In the genomic region with DNA sequence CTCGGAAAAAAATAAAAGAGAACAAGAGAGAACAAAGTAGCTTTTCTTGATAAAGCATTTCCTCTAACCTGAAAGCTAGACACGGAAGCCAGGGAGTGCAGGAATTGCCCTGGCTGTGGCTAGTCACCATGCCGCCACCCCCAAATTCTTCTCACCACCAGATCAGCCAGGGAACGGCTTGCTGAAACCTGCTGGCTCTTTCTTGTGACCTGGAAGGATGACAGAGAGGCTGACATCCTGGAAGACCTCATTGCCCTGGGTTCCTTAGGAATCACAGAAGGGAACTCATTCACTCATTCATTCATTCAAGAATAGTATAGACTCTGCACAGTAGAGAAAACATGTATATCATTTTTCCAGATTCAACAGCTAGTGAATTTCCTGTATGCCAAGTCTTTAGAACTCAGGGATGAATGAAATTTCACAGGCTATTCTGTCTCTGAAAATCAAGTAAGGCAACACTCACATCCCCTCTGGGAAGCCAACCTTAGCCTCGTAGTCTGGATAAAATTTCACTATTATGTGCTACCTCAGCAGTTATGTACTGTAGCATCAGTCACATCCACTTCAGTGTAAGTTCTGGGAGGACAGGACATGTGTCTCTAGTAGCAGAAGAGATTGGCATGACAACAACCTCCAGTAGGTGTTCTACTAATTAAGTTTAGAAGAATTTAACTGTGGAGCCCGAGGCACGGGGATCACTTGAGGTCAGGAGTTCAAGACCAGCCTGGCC, we compare ENCODE assay signal across 11 cellular contexts. TPM values are rescaled to one million over a fixed set of nuclear protein-coding genes. Genes with fewer than 3 reads are reported as not detected.
DNase-seq lines count a peak whose midpoint lies in the region; ATAC-seq and TF ChIP-seq lines count a peak whose summit lies in the region.
"Had no signal": no experiment of that assay in that cellular context is flagged by ENCODE, and none has a peak within 500 bp of the region (broad histone marks: within the 10 kb centered on the region; RNA-seq: fewer than 3 reads in every experiment).

No MANE protein-coding gene starts in this region.

- 59% methylated on average over 7 of the region's 7 CpGs for WGBS in thymus

- no peaks in the 10 kb centered on the region for H3K9me3 Mint-ChIP-seq in MCF 10A (ENCODE audit: unreplicated experiment)
- peaks cover 6% of the 10 kb centered on the region for H3K9me3 Mint-ChIP-seq in activated T-helper 1 cell treated with anti-CD3 and anti-CD28 coated beads, Interleukin-12 subunit alpha, Interleukin-12 subunit beta, Interleukin-2, Interleukin-4 antibody, amounts not matched to agents 30 ng/mL and 10 ng/mL and 1 ng/mL, durations not matched to agents 14 hours and 24 hours and 36 hours

- DNase-seq in breast epithelium (ENCODE audit: low spot score in 2 of 2) (peak in 1 of 2 donors; percentile 47), MCF 10A (ENCODE audit: unreplicated experiment) (no peak), gastrocnemius medialis (no peak), NAMALWA (ENCODE audit: low spot score) (no peak), NCI-H146 (lab: John Stamatoyannopoulos, UW) (no peak)
- no peak for DNase-seq in activated T-helper 1 cell treated with anti-CD3 and anti-CD28 coated beads, Interleukin-12 subunit alpha, Interleukin-12 subunit beta, Interleukin-2, Interleukin-4 antibody, amounts not matched to agents 30 ng/mL and 10 ng/mL and 1 ng/mL, durations not matched to agents 14 hours and 24 hours and 36 hours (ENCODE audit: low spot score)
- DNase-seq: left colon had no signal

- TF ChIP-seq POLR2A in breast epithelium (IDR thresholded peaks at IDR 0.05) (no peak), gastrocnemius medialis (IDR thresholded peaks at IDR 0.05) (no peak)

- H3K4me1 ChIP-seq in breast epithelium (peaks cover 0 to 7% of the 10 kb centered on the region in 2 donors), thymus (ENCODE audit: control insufficient read depth, insufficient read depth, low read length) (peaks cover 8% of the 10 kb centered on the region), gastrocnemius medialis (no peaks in the 10 kb centered on the region)

- H3K4me3 Mint-ChIP-seq in MCF 10A (ENCODE audit: unreplicated experiment): no peak overlapping the region
- no peak overlapping the region for H3K4me3 Mint-ChIP-seq in activated T-helper 1 cell treated with anti-CD3 and anti-CD28 coated beads, Interleukin-12 subunit alpha, Interleukin-12 subunit beta, Interleukin-2, Interleukin-4 antibody, amounts not matched to agents 30 ng/mL and 10 ng/mL and 1 ng/mL, durations not matched to agents 14 hours and 24 hours and 36 hours

- in situ Hi-C loops in gastrocnemius medialis (cut with MboI; ENCODE audit: low sequenced_read_pairs in 4 of 4): no loop called here

- no peak overlapping the region for H3K27ac Mint-ChIP-seq in MCF 10A (ENCODE audit: low read depth, unreplicated experiment)
- H3K27ac Mint-ChIP-seq in activated T-helper 1 cell treated with anti-CD3 and anti-CD28 coated beads, Interleukin-12 subunit alpha, Interleukin-12 subunit beta, Interleukin-2, Interleukin-4 antibody, amounts not matched to agents 30 ng/mL and 10 ng/mL and 1 ng/mL, durations not matched to agents 14 hours and 24 hours and 36 hours: peak overlapping the region; percentile 50

- H3K4me1 Mint-ChIP-seq in MCF 10A (ENCODE audit: insufficient read depth, unreplicated experiment): peaks cover 6% of the 10 kb centered on the region
- H3K4me1 Mint-ChIP-seq in activated T-helper 1 cell treated with anti-CD3 and anti-CD28 coated beads, Interleukin-12 subunit alpha, Interleukin-12 subunit beta, Interleukin-2, Interleukin-4 antibody, amounts not matched to agents 30 ng/mL and 10 ng/mL and 1 ng/mL, durations not matched to agents 14 hours and 24 hours and 36 hours (ENCODE audit: low read depth): peaks cover 49% of the 10 kb centered on the region

- H3K36me3 Mint-ChIP-seq in MCF 10A (ENCODE audit: insufficient read depth, unreplicated experiment): no peaks in the 10 kb centered on the region
- H3K36me3 Mint-ChIP-seq in activated T-helper 1 cell treated with anti-CD3 and anti-CD28 coated beads, Interleukin-12 subunit alpha, Interleukin-12 subunit beta, Interleukin-2, Interleukin-4 antibody, amounts not matched to agents 30 ng/mL and 10 ng/mL and 1 ng/mL, durations not matched to agents 14 hours and 24 hours and 36 hours (ENCODE audit: low read depth): peaks cover 3% of the 10 kb centered on the region

- H3K27ac ChIP-seq in breast epithelium (peak overlapping the region; percentile 52 to 57), thymus (ENCODE audit: low read depth) (peak overlapping the region; percentile 64), gastrocnemius medialis (no peak overlapping the region)
- H3K27ac ChIP-seq: C4-2B, PC-9 had no signal

- intact Hi-C loops in breast epithelium (cut with DNase I; ENCODE audit: low total_unique reads) (no loop called here), MCF 10A (cut with micrococcal nuclease) (no loop called here), gastrocnemius medialis (cut with DNase I; ENCODE audit: low total_unique reads) (no loop called here)
- intact Hi-C loops in activated T-helper 1 cell treated with anti-CD3 and anti-CD28 coated beads, Interleukin-12 subunit alpha, Interleukin-12 subunit beta, Interleukin-2, Interleukin-4 antibody, amounts not matched to agents 30 ng/mL and 10 ng/mL and 1 ng/mL, durations not matched to agents 14 hours and 24 hours and 36 hours (cut with micrococcal nuclease): loop anchor here (1.0 to 10.0 kb wide), 4 partner anchors 8 to 1010 kb away; no protein-coding TSS in a partner anchor

- H3K4me3 ChIP-seq in breast epithelium: peak overlapping the region in 1 of 3 donors; percentile 30
- no peak overlapping the region for H3K4me3 ChIP-seq in thymus (ENCODE audit: low read length)
- H3K4me3 ChIP-seq in gastrocnemius medialis: no peak overlapping the region
- H3K4me3 ChIP-seq: PC-9 had no signal

- POLR2A ChIA-PET in MCF 10A (lab: Yijun Ruan, JAX): interaction anchor here (1.6 kb wide), 1 partner anchor 10 kb away, joined by 5 read pairs; no protein-coding TSS in a partner anchor

- no peak for TF ChIP-seq CTCF in breast epithelium (IDR thresholded peaks at IDR 0.05)
- no peak for TF ChIP-seq CTCF in MCF 10A (IDR thresholded peaks at IDR 0.05; ENCODE audit: unreplicated experiment)
- no peak for TF ChIP-seq CTCF in gastrocnemius medialis (IDR thresholded peaks at IDR 0.05 in 4 of 5, conservative IDR thresholded peaks at IDR 0.05 in 1 of 5)

- no TSS peak for BruUV-seq in MCF 10A (replicated peaks; lab: Mats Ljungman, UMichigan)

- ATAC-seq in HG03103 (IDR thresholded peaks at IDR 0.05; ENCODE audit: low read depth, unreplicated experiment) (peak; percentile 10), gastrocnemius medialis (no peak)

- H3K9me3 ChIP-seq in breast epithelium (no peaks in the 10 kb centered on the region), thymus (ENCODE audit: control insufficient read depth) (no peaks in the 10 kb centered on the region), gastrocnemius medialis (no peaks in the 10 kb centered on the region)

- H3K36me3 ChIP-seq in breast epithelium: no peaks in the 10 kb centered on the region
- H3K36me3 ChIP-seq in thymus (ENCODE audit: control insufficient read depth, insufficient read depth): no peaks in the 10 kb centered on the region
- H3K36me3 ChIP-seq in gastrocnemius medialis: no peaks in the 10 kb centered on the region

- CTCF ChIA-PET in MCF 10A (lab: Yijun Ruan, JAX): interaction anchor here (1.2 kb wide), 2 partner anchors 17 to 19 kb away, joined by 3 to 4 read pairs; no protein-coding TSS in a partner anchor

- no peaks in the 10 kb centered on the region for H3K27me3 ChIP-seq in breast epithelium
- no peaks in the 10 kb centered on the region for H3K27me3 ChIP-seq in thymus (ENCODE audit: control insufficient read depth, insufficient read depth)
- no peaks in the 10 kb centered on the region for H3K27me3 ChIP-seq in gastrocnemius medialis

- H3K27me3 Mint-ChIP-seq in MCF 10A (ENCODE audit: insufficient read depth, unreplicated experiment): no peaks in the 10 kb centered on the region
- no peaks in the 10 kb centered on the region for H3K27me3 Mint-ChIP-seq in activated T-helper 1 cell treated with anti-CD3 and anti-CD28 coated beads, Interleukin-12 subunit alpha, Interleukin-12 subunit beta, Interleukin-2, Interleukin-4 antibody, amounts not matched to agents 30 ng/mL and 10 ng/mL and 1 ng/mL, durations not matched to agents 14 hours and 24 hours and 36 hours (ENCODE audit: insufficient read depth)

RNA-seq across cellular contexts. Expression of a gene that starts 42.2 kb away (rescaled TPM):
- 1 to 10 TPM; 1.6 to 3.8 (median 3.6) TPM for total RNA-seq in breast epithelium
- 0.21 and 0.25 TPM in 2 replicates for total RNA-seq in MCF 10A (2022)
- total RNA-seq in activated T-helper 1 cell treated with anti-CD3 and anti-CD28 coated beads, Interleukin-12 subunit alpha, Interleukin-12 subunit beta, Interleukin-2, Interleukin-4 antibody, amounts not matched to agents 30 ng/mL and 10 ng/mL and 1 ng/mL, durations not matched to agents 14 hours and 24 hours and 36 hours: 0.31 and 0.51 TPM in 2 replicates
- 0.89 TPM for polyA plus RNA-seq in thymus
- total RNA-seq in gastrocnemius medialis: under 1 TPM; 0.07 to 0.15 (median 0.10) TPM

Comparison
In these comparisons a context has a peak if more than half of its experiments do, and no peak if none do; other contexts are left out.
1. H3K27ac ChIP-seq: peak in breast epithelium (2 of 2) and thymus (single experiment); none in gastrocnemius medialis (0 of 4).